1 cellular context compared by ENCODE assay signal in the genomic region with DNA sequence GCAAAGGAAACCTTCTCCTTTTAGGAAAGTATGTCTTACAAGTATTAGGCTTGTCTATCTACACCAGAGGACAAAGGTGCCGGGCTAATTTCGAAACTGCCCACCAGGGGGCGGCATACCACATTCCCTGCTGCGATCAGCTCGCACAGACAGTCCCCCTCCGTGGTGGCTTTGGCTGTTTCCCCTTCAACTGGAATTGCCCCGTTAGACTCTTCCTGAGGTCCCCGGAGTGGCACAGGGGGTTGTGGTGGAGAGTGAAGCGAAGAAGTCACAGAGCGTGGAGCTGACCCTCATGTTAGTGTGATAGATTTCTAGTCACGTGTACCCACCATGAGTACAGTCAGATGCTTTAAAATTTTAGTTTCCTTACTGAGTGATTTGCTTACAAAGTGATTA.
TF ChIP-seq lines count a peak whose summit lies in the region.

No MANE protein-coding gene starts in this region.

TF ChIP-seq in HepG2, 621 proteins besides CTCF, POLR2A, EP300 and RAD21 (continued from another document and continues in another):
- TF ChIP-seq, protein P1, sequence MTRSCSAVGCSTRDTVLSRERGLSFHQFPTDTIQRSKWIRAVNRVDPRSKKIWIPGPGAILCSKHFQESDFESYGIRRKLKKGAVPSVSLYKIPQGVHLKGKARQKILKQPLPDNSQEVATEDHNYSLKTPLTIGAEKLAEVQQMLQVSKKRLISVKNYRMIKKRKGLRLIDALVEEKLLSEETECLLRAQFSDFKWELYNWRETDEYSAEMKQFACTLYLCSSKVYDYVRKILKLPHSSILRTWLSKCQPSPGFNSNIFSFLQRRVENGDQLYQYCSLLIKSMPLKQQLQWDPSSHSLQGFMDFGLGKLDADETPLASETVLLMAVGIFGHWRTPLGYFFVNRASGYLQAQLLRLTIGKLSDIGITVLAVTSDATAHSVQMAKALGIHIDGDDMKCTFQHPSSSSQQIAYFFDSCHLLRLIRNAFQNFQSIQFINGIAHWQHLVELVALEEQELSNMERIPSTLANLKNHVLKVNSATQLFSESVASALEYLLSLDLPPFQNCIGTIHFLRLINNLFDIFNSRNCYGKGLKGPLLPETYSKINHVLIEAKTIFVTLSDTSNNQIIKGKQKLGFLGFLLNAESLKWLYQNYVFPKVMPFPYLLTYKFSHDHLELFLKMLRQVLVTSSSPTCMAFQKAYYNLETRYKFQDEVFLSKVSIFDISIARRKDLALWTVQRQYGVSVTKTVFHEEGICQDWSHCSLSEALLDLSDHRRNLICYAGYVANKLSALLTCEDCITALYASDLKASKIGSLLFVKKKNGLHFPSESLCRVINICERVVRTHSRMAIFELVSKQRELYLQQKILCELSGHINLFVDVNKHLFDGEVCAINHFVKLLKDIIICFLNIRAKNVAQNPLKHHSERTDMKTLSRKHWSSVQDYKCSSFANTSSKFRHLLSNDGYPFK (CRISPR knock-in tag; IDR thresholded peaks at IDR 0.05; ENCODE audit: borderline replicate concordance), result peak; percentile 34; the same call in 1 of the 2 replicates
- TF ChIP-seq HDAC1 (CRISPR knock-in tag; IDR thresholded peaks at IDR 0.05) (no peak), ZNF569 (CRISPR knock-in tag; IDR thresholded peaks at IDR 0.05; ENCODE audit: borderline replicate concordance) (no peak), XRCC5 (optimal IDR thresholded peaks at IDR 0.05; ENCODE audit: low read length) (peak; percentile 29), HMGXB3 (CRISPR knock-in tag; IDR thresholded peaks at IDR 0.05; ENCODE audit: borderline replicate concordance) (no peak), IKZF5 (CRISPR knock-in tag; IDR thresholded peaks at IDR 0.05) (0 out of 2 replicates have a peak, but pooled peaks have one; percentile 30), TEAD3 (CRISPR knock-in tag; optimal IDR thresholded peaks at IDR 0.05; ENCODE audit: borderline replicate concordance) (peak; percentile 80), PHF20 (CRISPR knock-in tag; IDR thresholded peaks at IDR 0.05) (no peak), FOXM1 (CRISPR knock-in tag; IDR thresholded peaks at IDR 0.05) (no peak), ZNF687 (CRISPR knock-in tag; IDR thresholded peaks at IDR 0.05) (peak; percentile 45), MTA1 (CRISPR knock-in tag; IDR thresholded peaks at IDR 0.05; ENCODE audit: borderline replicate concordance) (no peak), PPARG (CRISPR knock-in tag; conservative IDR thresholded peaks at IDR 0.05) (no peak), RBAK (CRISPR knock-in tag; IDR thresholded peaks at IDR 0.05) (no peak), KAT8 (CRISPR knock-in tag; IDR thresholded peaks at IDR 0.05) (peak; percentile 54), FOXP4 (CRISPR knock-in tag; IDR thresholded peaks at IDR 0.05) (no peak), MAFG (CRISPR knock-in tag; IDR thresholded peaks at IDR 0.05) (no peak), U2AF1 (optimal IDR thresholded peaks at IDR 0.05; ENCODE audit: low read depth, low read length) (no peak), KDM2A (CRISPR knock-in tag; IDR thresholded peaks at IDR 0.05; ENCODE audit: borderline replicate concordance, low read depth) (peak; percentile 70; the same call in 1 of the 2 replicates), ZBTB39 (CRISPR knock-in tag; IDR thresholded peaks at IDR 0.05) (no peak), ARID5B (CRISPR knock-in tag; IDR thresholded peaks at IDR 0.05) (peak; percentile 64; the same call in 1 of the 2 replicates), STAG1 (CRISPR knock-in tag; IDR thresholded peaks at IDR 0.05) (peak; percentile 82), KLF13 (CRISPR knock-in tag; IDR thresholded peaks at IDR 0.05) (no peak)
- TF ChIP-seq, protein P2, sequence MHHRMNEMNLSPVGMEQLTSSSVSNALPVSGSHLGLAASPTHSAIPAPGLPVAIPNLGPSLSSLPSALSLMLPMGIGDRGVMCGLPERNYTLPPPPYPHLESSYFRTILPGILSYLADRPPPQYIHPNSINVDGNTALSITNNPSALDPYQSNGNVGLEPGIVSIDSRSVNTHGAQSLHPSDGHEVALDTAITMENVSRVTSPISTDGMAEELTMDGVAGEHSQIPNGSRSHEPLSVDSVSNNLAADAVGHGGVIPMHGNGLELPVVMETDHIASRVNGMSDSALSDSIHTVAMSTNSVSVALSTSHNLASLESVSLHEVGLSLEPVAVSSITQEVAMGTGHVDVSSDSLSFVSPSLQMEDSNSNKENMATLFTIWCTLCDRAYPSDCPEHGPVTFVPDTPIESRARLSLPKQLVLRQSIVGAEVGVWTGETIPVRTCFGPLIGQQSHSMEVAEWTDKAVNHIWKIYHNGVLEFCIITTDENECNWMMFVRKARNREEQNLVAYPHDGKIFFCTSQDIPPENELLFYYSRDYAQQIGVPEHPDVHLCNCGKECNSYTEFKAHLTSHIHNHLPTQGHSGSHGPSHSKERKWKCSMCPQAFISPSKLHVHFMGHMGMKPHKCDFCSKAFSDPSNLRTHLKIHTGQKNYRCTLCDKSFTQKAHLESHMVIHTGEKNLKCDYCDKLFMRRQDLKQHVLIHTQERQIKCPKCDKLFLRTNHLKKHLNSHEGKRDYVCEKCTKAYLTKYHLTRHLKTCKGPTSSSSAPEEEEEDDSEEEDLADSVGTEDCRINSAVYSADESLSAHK (CRISPR knock-in tag; IDR thresholded peaks at IDR 0.05; ENCODE audit: borderline replicate concordance), result no peak
